16 cellular contexts compared by ENCODE assay signal in the genomic region with DNA sequence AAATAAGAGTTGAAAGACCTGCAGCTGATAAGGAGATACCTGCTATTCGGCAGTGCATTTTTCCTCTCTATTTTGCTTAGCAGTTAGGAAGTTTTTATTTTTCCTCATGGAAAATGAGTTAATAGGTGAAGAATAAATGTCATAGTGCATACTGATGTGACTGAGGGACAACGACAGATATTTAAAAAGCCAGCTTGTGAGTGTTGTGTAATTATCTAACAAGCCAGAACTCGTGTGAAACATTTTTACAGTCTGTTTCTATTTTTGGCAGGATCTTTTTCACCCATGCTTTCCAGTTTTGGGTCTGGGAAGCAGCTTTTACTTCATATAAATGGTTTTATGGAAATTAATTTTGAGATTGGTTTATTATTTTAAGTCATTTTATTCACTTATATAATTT. TPM values are rescaled to one million over a fixed set of nuclear protein-coding genes. Genes with fewer than 3 reads are reported as not detected.
DNase-seq lines count a peak whose midpoint lies in the region; ATAC-seq, FAIRE-seq and TF ChIP-seq lines count a peak whose summit lies in the region.
"Had no signal": no experiment of that assay in that cellular context is flagged by ENCODE, and none has a peak within 500 bp of the region (broad histone marks: within the 10 kb centered on the region; RNA-seq: fewer than 3 reads in every experiment).

No MANE protein-coding gene starts in this region.

- peak overlapping the region; percentile 42 for H3K4me3 Mint-ChIP-seq in type B pancreatic cell
- H3K4me3 Mint-ChIP-seq: WTC11 had no signal

- in situ Hi-C loops in GM13976 (cut with MboI; ENCODE audit: low sequenced_read_pairs, unreplicated experiment): no loop called here

- ATAC-seq in heart right ventricle: no peak
- no peak for ATAC-seq in left ventricle myocardium superior
- ATAC-seq: WTC11 had no signal

- H3K4me2 ChIP-seq in keratinocyte (ENCODE audit: control insufficient read depth, extremely low read depth, insufficient read depth, low read depth, low read length): peak overlapping the region; percentile 93

- no peaks in the 10 kb centered on the region for H3K27me3 Mint-ChIP-seq in type B pancreatic cell

- H4K20me1 ChIP-seq in keratinocyte (ENCODE audit: control insufficient read depth, extremely low read depth, insufficient read depth, low read length): peaks cover 3% of the 10 kb centered on the region

- peaks cover 66% of the 10 kb centered on the region for H3K79me2 ChIP-seq in keratinocyte (ENCODE audit: control insufficient read depth, insufficient read depth, low read length)

- FAIRE-seq in keratinocyte (lab: Jason Lieb, UNC): no peak

- H3K27me3 ChIP-seq in heart right ventricle: no peaks in the 10 kb centered on the region
- no peaks in the 10 kb centered on the region for H3K27me3 ChIP-seq in keratinocyte (ENCODE audit: control insufficient read depth, extremely low read depth, insufficient read depth, low read length)

- intact Hi-C loops in heart right ventricle (cut with DNase I) (loop anchor here in 7 of 10 donors (5.0 to 10.0 kb wide), 4 partner anchors 78 to 158 kb away; a partner anchor contains a TSS), left ventricle myocardium superior (cut with micrococcal nuclease) (no loop called here)

- H3K9me3 ChIP-seq in heart right ventricle (no peaks in the 10 kb centered on the region), keratinocyte (ENCODE audit: control insufficient read depth, low read depth, low read length) (no peaks in the 10 kb centered on the region)

- 17 to 23% methylated on average over 3 of the region's 3 CpGs for WGBS in heart right ventricle, 2 donors

- H3K27ac ChIP-seq in heart right ventricle (peak overlapping the region in 8 of 10 donors; percentile 95 to 97 (median 96)), angular gyrus (ENCODE audit: low read depth, low read length) (peak overlapping the region; percentile 22), keratinocyte (ENCODE audit: control insufficient read depth, insufficient read depth, low read length) (no peak overlapping the region)

- H3K36me3 Mint-ChIP-seq in type B pancreatic cell: no peaks in the 10 kb centered on the region
- H3K36me3 Mint-ChIP-seq: WTC11 had no signal

- peaks cover 41% of the 10 kb centered on the region for H3K4me1 Mint-ChIP-seq in type B pancreatic cell (ENCODE audit: unreplicated experiment)

- H3K9ac ChIP-seq in keratinocyte (ENCODE audit: control insufficient read depth, extremely low read depth, insufficient read depth, low read length): no peak overlapping the region

- H3K4me3 ChIP-seq in heart right ventricle: peak overlapping the region in 9 of 10 donors; percentile 7 to 99 (median 95)
- H3K4me3 ChIP-seq in keratinocyte (ENCODE audit: control insufficient read depth in 2 of 3, extremely low read depth in 1 of 3, insufficient read depth in 2 of 3, low read depth in 1 of 3, low read length in 3 of 3): no peak overlapping the region
- H3K4me3 ChIP-seq: lung had no signal

- no peak for DNase-seq in heart right ventricle
- no peak for DNase-seq in left ventricle myocardium superior
- no peak for DNase-seq in keratinocyte (ENCODE audit: low read depth, low spot score)
- DNase-seq in type B pancreatic cell (ENCODE audit: extremely low spot score, unreplicated experiment): no peak
- DNase-seq in activated CD8-positive, alpha-beta memory T cell treated with anti-CD3 and anti-CD28 coated beads for 24 hours: no peak
- no peak for DNase-seq in stimulated activated CD4-positive, alpha-beta T cell treated with anti-CD3 and anti-CD28 coated beads, Interleukin-1b, Interleukin-23, amount 100 ng/mL, for 48 hours
- no peak for DNase-seq in GM13976 (ENCODE audit: low spot score)
- DNase-seq: activated CD8-positive, alpha-beta memory T cell treated with anti-CD3 and anti-CD28 coated beads, Interleukin-2, amount 50 U/mL, for 4 hours; effector CD8-positive, alpha-beta T cell; H7; NCI-H1092; NCI-H526; stimulated activated naive CD4-positive, alpha-beta T cell had no signal

- H3K4me1 ChIP-seq in heart right ventricle: peaks cover 0 to 70% (median 49%) of the 10 kb centered on the region in 9 donors
- H3K4me1 ChIP-seq in keratinocyte (ENCODE audit: control insufficient read depth, extremely low read depth, insufficient read depth, low read length): peaks cover 28% of the 10 kb centered on the region

- no peak overlapping the region for H2AFZ ChIP-seq in keratinocyte (ENCODE audit: control insufficient read depth, low read length)

- no peak overlapping the region for H3K27ac Mint-ChIP-seq in type B pancreatic cell
- H3K27ac Mint-ChIP-seq: WTC11 had no signal

- no peaks in the 10 kb centered on the region for H3K9me3 Mint-ChIP-seq in type B pancreatic cell
- H3K9me3 Mint-ChIP-seq: WTC11 had no signal

- dilution Hi-C loops in keratinocyte (cut with MboI; ENCODE audit: extremely low pct_ligation_motif_present, low sequenced_read_pairs): no loop called here

- H3K36me3 ChIP-seq in heart right ventricle: peaks cover 0 to under 1% (median 0%) of the 10 kb centered on the region in 9 donors
- H3K36me3 ChIP-seq in keratinocyte (ENCODE audit: control insufficient read depth in 2 of 2, extremely low read depth in 1 of 2, insufficient read depth in 2 of 2, low read length in 2 of 2): peaks cover 0 to 1% of the 10 kb centered on the region in 2 experiments

- no peak for TF ChIP-seq CTCF in heart right ventricle (IDR thresholded peaks at IDR 0.05)
- no peak for TF ChIP-seq CTCF in keratinocyte (optimal IDR thresholded peaks at IDR 0.05 in 1 of 3, IDR thresholded peaks at IDR 0.05 in 1 of 3, conservative IDR thresholded peaks at IDR 0.05 in 1 of 3; ENCODE audit: extremely low read depth in 1 of 3, insufficient read depth in 2 of 3, low read length in 3 of 3)
- no peak for TF ChIP-seq CTCF in type B pancreatic cell (conservative IDR thresholded peaks at IDR 0.05)
- no peak for TF ChIP-seq CTCF in GM13976 (IDR thresholded peaks at IDR 0.05; ENCODE audit: borderline replicate concordance, control extremely low read depth, extremely low read depth, insufficient read depth, missing control alignments)

- H3K9me1 ChIP-seq in keratinocyte (ENCODE audit: control insufficient read depth, extremely low read depth, insufficient read depth, low read length): no peaks in the 10 kb centered on the region

RNA-seq across cellular contexts. Expression of a gene that starts 2.9 kb away (rescaled TPM):
- total RNA-seq in heart right ventricle (10 to 100 TPM; 16.9 to 26.2 (median 21.2) TPM), left ventricle myocardium superior (27.2 TPM), type B pancreatic cell (ENCODE audit: low replicate concordance) (25.2 and 37.2 TPM in 2 replicates)
- polyA plus RNA-seq in heart right ventricle (10 to 100 TPM in 1 of 2 donors, 1 to 10 TPM in 1; 8.9 to 12.0 TPM), keratinocyte (16.0 to 18.0 TPM (median 16.5 TPM) in 3 replicates)
- polyA plus RNA-seq in keratinocyte (2011; ENCODE audit: low read depth): 12.7 TPM
- polyA plus RNA-seq in keratinocyte (2011; cell fraction: cytosol; rRNA removed): 9.7 and 14.3 TPM in 2 replicates
- polyA plus RNA-seq in keratinocyte (2011; cell fraction: nucleus; rRNA removed): 24.2 and 28.0 TPM in 2 replicates
- polyA plus RNA-seq in keratinocyte (2012; ENCODE audit: low replicate concordance): 9.5 and 17.9 TPM in 2 replicates
- polyA minus RNA-seq in keratinocyte: 5.7 to 17.5 TPM (median 14.4 TPM) in 3 replicates
- 8.1 TPM for polyA minus RNA-seq in keratinocyte (2011; cell fraction: cytosol; rRNA and poly(A)+ RNA removed)
- polyA minus RNA-seq in keratinocyte (2011; cell fraction: nucleus; rRNA and poly(A)+ RNA removed): 16.4 and 24.9 TPM in 2 replicates

Comparison
In these comparisons a context has a peak if more than half of its experiments do, and no peak if none do; other contexts are left out.
1. H3K4me3 ChIP-seq: peak in heart right ventricle (9 of 10); none in keratinocyte (0 of 3).